ENCODE assay signal across 8 cellular contexts in the genomic region with DNA sequence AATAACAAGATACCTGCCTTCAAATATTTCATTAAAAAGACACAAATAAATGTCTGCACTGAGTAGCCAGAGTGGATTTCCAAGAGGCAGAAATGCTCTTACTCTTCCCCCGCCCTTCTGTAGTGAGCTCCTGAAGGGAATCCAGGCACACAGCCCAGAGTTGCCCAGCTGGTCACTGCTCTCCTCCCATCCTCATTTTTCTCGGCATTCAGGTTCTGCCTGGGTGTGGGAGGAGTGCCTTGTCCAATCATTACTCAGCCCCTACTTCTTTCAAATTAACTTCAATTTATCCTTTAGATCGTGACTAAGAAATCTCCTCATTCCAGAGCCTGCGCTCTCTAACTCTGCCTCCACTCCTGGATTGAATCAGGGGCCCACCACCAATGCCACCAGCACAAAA. TPM values are rescaled to one million over a fixed set of nuclear protein-coding genes. Genes with fewer than 3 reads are reported as not detected.
DNase-seq lines count a peak whose midpoint lies in the region; ATAC-seq and TF ChIP-seq lines count a peak whose summit lies in the region.
"Had no signal": no experiment of that assay in that cellular context is flagged by ENCODE, and none has a peak within 500 bp of the region (broad histone marks: within the 10 kb centered on the region; RNA-seq: fewer than 3 reads in every experiment).

No MANE protein-coding gene starts in this region.

- intact Hi-C loops in breast epithelium (cut with DNase I; ENCODE audit: low total_unique reads): no loop called here

- H3K4me3 ChIP-seq in breast epithelium (no peak overlapping the region), kidney epithelial cell (ENCODE audit: low read depth, low read length) (no peak overlapping the region), tibial nerve (no peak overlapping the region)

- WGBS in tibial nerve, 2 donors: 46 to 52% methylated on average over 4 of the region's 4 CpGs

- no peak for TF ChIP-seq CTCF in breast epithelium (IDR thresholded peaks at IDR 0.05)
- TF ChIP-seq CTCF in kidney epithelial cell (IDR thresholded peaks at IDR 0.05; ENCODE audit: insufficient read depth, low read length, poor library complexity, severe bottlenecking): no peak
- no peak for TF ChIP-seq CTCF in tibial nerve (IDR thresholded peaks at IDR 0.05)

- DNase-seq in HT-29 (ENCODE audit: low spot score): peak; percentile 70
- DNase-seq in breast epithelium (ENCODE audit: low spot score in 2 of 2): peak; percentile 64 to 76
- peak; percentile 42 for DNase-seq in kidney epithelial cell (ENCODE audit: low read depth)
- DNase-seq in superior temporal gyrus (ENCODE audit: extremely low spot score): peak; percentile 77
- no peak for DNase-seq in tibial nerve (ENCODE audit: low spot score in 2 of 2)
- DNase-seq: T1000 had no signal

- H3K9me3 ChIP-seq in breast epithelium: no peaks in the 10 kb centered on the region
- no peaks in the 10 kb centered on the region for H3K9me3 ChIP-seq in tibial nerve

- TF ChIP-seq POLR2A in breast epithelium (IDR thresholded peaks at IDR 0.05) (no peak), tibial nerve (IDR thresholded peaks at IDR 0.05) (no peak)

- H3K27me3 ChIP-seq in breast epithelium (no peaks in the 10 kb centered on the region), kidney epithelial cell (ENCODE audit: control insufficient read depth, insufficient read depth, low read length) (no peaks in the 10 kb centered on the region), tibial nerve (no peaks in the 10 kb centered on the region)

- ATAC-seq in GM21529 (IDR thresholded peaks at IDR 0.05; ENCODE audit: unreplicated experiment) (no peak), HG03342 (IDR thresholded peaks at IDR 0.05; ENCODE audit: unreplicated experiment) (no peak)

- peak overlapping the region; percentile 48 to 61 for H3K27ac ChIP-seq in breast epithelium
- H3K27ac ChIP-seq in tibial nerve: peak overlapping the region in 1 of 4 donors; percentile 30

- no peak for TF ChIP-seq EP300 in tibial nerve (IDR thresholded peaks at IDR 0.05)

- H3K4me1 ChIP-seq in breast epithelium (peaks cover 0 to 25% of the 10 kb centered on the region in 2 donors), tibial nerve (peaks cover 0 to 78% (median 20%) of the 10 kb centered on the region in 4 donors)

- H3K36me3 ChIP-seq in breast epithelium (no peaks in the 10 kb centered on the region), kidney epithelial cell (ENCODE audit: control insufficient read depth, insufficient read depth, low read length) (no peaks in the 10 kb centered on the region), tibial nerve (peaks cover 0 to 11% (median 0%) of the 10 kb centered on the region in 3 donors)

RNA-seq across cellular contexts. Expression of a gene that starts 12.2 kb away (rescaled TPM):
- 15.7 and 18.5 TPM in 2 replicates for total RNA-seq in HT-29 (2014; rRNA removed; shearing (Covaris generic))
- 10 to 100 TPM; 31.4 to 85.6 (median 44.9) TPM for total RNA-seq in breast epithelium
- 42.7 and 42.8 TPM in 2 replicates for total RNA-seq in kidney epithelial cell
- total RNA-seq in tibial nerve: 10 to 100 TPM; 20.1 to 30.6 (median 24.1) TPM

Comparison
In these comparisons a context has a peak if more than half of its experiments do, and no peak if none do; other contexts are left out.
1. DNase-seq: peak in HT-29 (single experiment), breast epithelium (2 of 2), kidney epithelial cell (single experiment) and superior temporal gyrus (single experiment); none in tibial nerve (0 of 2).